Comparison of ENCODE assay signal across 1 cellular context in genomic region chr9:4740623-4741364, GRCh38.
A peak's percentile ranks its signal among the peaks of the same experiment; 100 is the strongest.
TF ChIP-seq lines count a peak whose summit lies in the region.

Gene AK3, minus strand, starts transcription at chr9:4741202. Its CDS starts 115 bp downstream, at chr9:4741087.

TF ChIP-seq in HEK293, 187 proteins besides CTCF, POLR2A, EP300 and RAD21 (continued from another document):
- TF ChIP-seq REST (tag by site-specific recombination; IDR thresholded peaks at IDR 0.05), result peak; percentile 26; the same call in 1 of the 2 replicates
- TF ChIP-seq KLF10 (tag by site-specific recombination; IDR thresholded peaks at IDR 0.05), result peak; percentile 74
- no peak for TF ChIP-seq ZNF677 (tag by site-specific recombination; IDR thresholded peaks at IDR 0.05)
- TF ChIP-seq, protein P1, sequence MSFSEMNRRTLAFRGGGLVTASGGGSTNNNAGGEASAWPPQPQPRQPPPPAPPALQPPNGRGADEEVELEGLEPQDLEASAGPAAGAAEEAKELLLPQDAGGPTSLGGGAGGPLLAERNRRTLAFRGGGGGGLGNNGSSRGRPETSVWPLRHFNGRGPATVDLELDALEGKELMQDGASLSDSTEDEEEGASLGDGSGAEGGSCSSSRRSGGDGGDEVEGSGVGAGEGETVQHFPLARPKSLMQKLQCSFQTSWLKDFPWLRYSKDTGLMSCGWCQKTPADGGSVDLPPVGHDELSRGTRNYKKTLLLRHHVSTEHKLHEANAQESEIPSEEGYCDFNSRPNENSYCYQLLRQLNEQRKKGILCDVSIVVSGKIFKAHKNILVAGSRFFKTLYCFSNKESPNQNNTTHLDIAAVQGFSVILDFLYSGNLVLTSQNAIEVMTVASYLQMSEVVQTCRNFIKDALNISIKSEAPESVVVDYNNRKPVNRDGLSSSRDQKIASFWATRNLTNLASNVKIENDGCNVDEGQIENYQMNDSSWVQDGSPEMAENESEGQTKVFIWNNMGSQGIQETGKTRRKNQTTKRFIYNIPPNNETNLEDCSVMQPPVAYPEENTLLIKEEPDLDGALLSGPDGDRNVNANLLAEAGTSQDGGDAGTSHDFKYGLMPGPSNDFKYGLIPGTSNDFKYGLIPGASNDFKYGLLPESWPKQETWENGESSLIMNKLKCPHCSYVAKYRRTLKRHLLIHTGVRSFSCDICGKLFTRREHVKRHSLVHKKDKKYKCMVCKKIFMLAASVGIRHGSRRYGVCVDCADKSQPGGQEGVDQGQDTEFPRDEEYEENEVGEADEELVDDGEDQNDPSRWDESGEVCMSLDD (tag by site-specific recombination; IDR thresholded peaks at IDR 0.05), result peak; percentile 70; the same call in 1 of the 2 replicates
- TF ChIP-seq ZNF174 (tag by site-specific recombination; IDR thresholded peaks at IDR 0.05), result no peak
- TF ChIP-seq BCL11B (tag by site-specific recombination; IDR thresholded peaks at IDR 0.05; ENCODE audit: low read depth), result 0 out of 2 replicates have a peak, but pooled peaks have one; percentile 23
- TF ChIP-seq, protein P2, sequence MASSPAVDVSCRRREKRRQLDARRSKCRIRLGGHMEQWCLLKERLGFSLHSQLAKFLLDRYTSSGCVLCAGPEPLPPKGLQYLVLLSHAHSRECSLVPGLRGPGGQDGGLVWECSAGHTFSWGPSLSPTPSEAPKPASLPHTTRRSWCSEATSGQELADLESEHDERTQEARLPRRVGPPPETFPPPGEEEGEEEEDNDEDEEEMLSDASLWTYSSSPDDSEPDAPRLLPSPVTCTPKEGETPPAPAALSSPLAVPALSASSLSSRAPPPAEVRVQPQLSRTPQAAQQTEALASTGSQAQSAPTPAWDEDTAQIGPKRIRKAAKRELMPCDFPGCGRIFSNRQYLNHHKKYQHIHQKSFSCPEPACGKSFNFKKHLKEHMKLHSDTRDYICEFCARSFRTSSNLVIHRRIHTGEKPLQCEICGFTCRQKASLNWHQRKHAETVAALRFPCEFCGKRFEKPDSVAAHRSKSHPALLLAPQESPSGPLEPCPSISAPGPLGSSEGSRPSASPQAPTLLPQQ (tag by site-specific recombination; IDR thresholded peaks at IDR 0.05), result no peak
- no peak for TF ChIP-seq GFI1B (tag by site-specific recombination; IDR thresholded peaks at IDR 0.05)
- peak; percentile 42; the same call in 1 of the 2 replicates for TF ChIP-seq OSR2 (tag by site-specific recombination; IDR thresholded peaks at IDR 0.05)
- peak; percentile 63 for TF ChIP-seq SP2 (tag by site-specific recombination; IDR thresholded peaks at IDR 0.05)
- no peak for TF ChIP-seq ZNF223 (tag by site-specific recombination; IDR thresholded peaks at IDR 0.05)
- TF ChIP-seq, protein P3, sequence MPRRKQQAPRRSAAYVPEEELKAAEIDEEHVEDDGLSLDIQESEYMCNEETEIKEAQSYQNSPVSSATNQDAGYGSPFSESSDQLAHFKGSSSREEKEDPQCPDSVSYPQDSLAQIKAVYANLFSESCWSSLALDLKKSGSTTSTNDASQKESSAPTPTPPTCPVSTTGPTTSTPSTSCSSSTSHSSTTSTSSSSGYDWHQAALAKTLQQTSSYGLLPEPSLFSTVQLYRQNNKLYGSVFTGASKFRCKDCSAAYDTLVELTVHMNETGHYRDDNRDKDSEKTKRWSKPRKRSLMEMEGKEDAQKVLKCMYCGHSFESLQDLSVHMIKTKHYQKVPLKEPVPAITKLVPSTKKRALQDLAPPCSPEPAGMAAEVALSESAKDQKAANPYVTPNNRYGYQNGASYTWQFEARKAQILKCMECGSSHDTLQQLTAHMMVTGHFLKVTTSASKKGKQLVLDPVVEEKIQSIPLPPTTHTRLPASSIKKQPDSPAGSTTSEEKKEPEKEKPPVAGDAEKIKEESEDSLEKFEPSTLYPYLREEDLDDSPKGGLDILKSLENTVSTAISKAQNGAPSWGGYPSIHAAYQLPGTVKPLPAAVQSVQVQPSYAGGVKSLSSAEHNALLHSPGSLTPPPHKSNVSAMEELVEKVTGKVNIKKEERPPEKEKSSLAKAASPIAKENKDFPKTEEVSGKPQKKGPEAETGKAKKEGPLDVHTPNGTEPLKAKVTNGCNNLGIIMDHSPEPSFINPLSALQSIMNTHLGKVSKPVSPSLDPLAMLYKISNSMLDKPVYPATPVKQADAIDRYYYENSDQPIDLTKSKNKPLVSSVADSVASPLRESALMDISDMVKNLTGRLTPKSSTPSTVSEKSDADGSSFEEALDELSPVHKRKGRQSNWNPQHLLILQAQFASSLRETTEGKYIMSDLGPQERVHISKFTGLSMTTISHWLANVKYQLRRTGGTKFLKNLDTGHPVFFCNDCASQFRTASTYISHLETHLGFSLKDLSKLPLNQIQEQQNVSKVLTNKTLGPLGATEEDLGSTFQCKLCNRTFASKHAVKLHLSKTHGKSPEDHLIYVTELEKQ (tag by site-specific recombination; IDR thresholded peaks at IDR 0.05; ENCODE audit: borderline replicate concordance), result no peak
- TF ChIP-seq ZNF341 (tag by site-specific recombination; IDR thresholded peaks at IDR 0.05; ENCODE audit: low read depth), result peak; percentile 54
- TF ChIP-seq PBX3 (CRISPR knock-in tag; IDR thresholded peaks at IDR 0.05), result peak; percentile 87
- peak; percentile 45 for TF ChIP-seq ZIC2 (tag by site-specific recombination; IDR thresholded peaks at IDR 0.05)
- no peak for TF ChIP-seq ZNF548 (tag by site-specific recombination; IDR thresholded peaks at IDR 0.05)
- TF ChIP-seq SCRT2 (tag by site-specific recombination; IDR thresholded peaks at IDR 0.05), result peak; percentile 80
- peak; percentile 73; the same call in 1 of the 2 replicates for TF ChIP-seq MEIS1 (CRISPR knock-in tag; IDR thresholded peaks at IDR 0.05; ENCODE audit: borderline replicate concordance)
- TF ChIP-seq ZNF561 (tag by site-specific recombination; IDR thresholded peaks at IDR 0.05; ENCODE audit: borderline replicate concordance), result peak; percentile 76; the same call in 1 of the 2 replicates
- TF ChIP-seq ZBTB48 (tag by site-specific recombination; IDR thresholded peaks at IDR 0.05), result peak; percentile 71
- TF ChIP-seq, protein P4, sequence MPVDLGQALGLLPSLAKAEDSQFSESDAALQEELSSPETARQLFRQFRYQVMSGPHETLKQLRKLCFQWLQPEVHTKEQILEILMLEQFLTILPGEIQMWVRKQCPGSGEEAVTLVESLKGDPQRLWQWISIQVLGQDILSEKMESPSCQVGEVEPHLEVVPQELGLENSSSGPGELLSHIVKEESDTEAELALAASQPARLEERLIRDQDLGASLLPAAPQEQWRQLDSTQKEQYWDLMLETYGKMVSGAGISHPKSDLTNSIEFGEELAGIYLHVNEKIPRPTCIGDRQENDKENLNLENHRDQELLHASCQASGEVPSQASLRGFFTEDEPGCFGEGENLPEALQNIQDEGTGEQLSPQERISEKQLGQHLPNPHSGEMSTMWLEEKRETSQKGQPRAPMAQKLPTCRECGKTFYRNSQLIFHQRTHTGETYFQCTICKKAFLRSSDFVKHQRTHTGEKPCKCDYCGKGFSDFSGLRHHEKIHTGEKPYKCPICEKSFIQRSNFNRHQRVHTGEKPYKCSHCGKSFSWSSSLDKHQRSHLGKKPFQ (tag by site-specific recombination; IDR thresholded peaks at IDR 0.05), result no peak
- TF ChIP-seq ZBTB44 (tag by site-specific recombination; IDR thresholded peaks at IDR 0.05), result peak; percentile 39; the same call in 1 of the 2 replicates
